Comparison of ENCODE assay signal across 1 cellular context in the genomic region with DNA sequence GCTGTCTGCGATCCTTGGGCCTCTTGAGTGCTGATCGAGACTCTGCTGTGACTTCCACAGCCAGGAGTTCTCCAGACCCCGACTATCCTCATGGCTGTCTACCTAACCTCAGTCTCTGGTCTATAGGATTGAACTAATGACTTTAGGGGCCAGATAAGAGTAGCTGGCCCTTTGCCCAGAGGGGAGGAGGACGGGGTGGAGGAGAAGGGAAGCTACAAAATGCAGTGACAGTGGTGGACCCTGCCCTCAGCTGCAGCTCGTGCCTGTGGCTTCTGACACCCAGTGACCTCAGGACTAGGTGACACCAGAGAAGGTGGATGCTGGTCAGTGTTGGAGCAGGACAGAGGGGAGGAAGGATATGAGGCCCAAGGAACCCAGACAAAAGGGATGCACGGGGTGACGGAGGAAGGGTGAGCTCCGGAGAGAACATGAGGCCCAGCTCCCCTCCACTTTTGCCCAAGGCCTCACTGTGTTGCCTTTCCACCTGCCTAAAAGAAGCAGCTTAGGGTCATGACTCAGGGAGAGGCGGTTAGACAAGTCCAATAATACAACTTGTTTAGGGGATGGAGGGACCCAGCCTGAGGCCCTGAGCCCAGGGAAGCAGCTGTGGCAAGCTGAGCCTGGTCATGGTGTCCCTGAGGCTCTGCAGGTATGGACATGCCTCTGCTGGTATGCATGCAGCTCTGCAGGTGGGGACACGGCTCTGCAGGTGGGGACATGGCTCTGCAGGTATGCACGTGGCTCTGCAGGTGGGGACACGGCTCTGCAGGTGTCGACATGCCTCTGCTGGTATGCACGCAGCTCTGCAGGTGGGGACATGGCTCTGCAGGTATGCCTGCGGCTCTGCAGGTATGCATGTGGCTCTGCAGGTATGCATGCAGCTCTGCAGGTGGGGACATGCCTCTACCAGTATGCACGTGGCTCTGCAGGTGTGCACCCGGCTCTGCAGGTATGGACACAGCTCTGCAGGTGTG.
TF ChIP-seq lines count a peak whose summit lies in the region.

No MANE protein-coding gene starts in this region.

TF ChIP-seq in HepG2, 621 proteins besides CTCF, POLR2A, EP300 and RAD21 (continued from another document and continues in another):
- TF ChIP-seq, protein P1, sequence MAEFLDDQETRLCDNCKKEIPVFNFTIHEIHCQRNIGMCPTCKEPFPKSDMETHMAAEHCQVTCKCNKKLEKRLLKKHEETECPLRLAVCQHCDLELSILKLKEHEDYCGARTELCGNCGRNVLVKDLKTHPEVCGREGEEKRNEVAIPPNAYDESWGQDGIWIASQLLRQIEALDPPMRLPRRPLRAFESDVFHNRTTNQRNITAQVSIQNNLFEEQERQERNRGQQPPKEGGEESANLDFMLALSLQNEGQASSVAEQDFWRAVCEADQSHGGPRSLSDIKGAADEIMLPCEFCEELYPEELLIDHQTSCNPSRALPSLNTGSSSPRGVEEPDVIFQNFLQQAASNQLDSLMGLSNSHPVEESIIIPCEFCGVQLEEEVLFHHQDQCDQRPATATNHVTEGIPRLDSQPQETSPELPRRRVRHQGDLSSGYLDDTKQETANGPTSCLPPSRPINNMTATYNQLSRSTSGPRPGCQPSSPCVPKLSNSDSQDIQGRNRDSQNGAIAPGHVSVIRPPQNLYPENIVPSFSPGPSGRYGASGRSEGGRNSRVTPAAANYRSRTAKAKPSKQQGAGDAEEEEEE (CRISPR knock-in tag; IDR thresholded peaks at IDR 0.05; ENCODE audit: borderline replicate concordance): no peak
- TF ChIP-seq ZNF367 (CRISPR knock-in tag; IDR thresholded peaks at IDR 0.05; ENCODE audit: borderline replicate concordance) (no peak), TEAD2 (CRISPR knock-in tag; IDR thresholded peaks at IDR 0.05) (no peak), ZNF660 (CRISPR knock-in tag; IDR thresholded peaks at IDR 0.05; ENCODE audit: borderline replicate concordance, low read depth) (no peak), NFE2L2 (IDR thresholded peaks at IDR 0.05; ENCODE audit: low read length) (no peak), CBX2 (IDR thresholded peaks at IDR 0.05; ENCODE audit: low read depth, low read length) (no peak), CBX2 (CRISPR knock-in tag; IDR thresholded peaks at IDR 0.05; ENCODE audit: low read depth) (no peak), ZNF180 (CRISPR knock-in tag; IDR thresholded peaks at IDR 0.05; ENCODE audit: borderline replicate concordance, low read depth) (no peak), ZNF784 (CRISPR knock-in tag; IDR thresholded peaks at IDR 0.05; ENCODE audit: borderline replicate concordance) (no peak; the same call in 1 of the 2 replicates), CENPBD1 (CRISPR knock-in tag; IDR thresholded peaks at IDR 0.05; ENCODE audit: borderline replicate concordance, low read depth) (no peak), MTA3 (CRISPR knock-in tag; IDR thresholded peaks at IDR 0.05) (no peak), ATF1 (CRISPR knock-in tag; IDR thresholded peaks at IDR 0.05) (no peak), ZFP36L2 (CRISPR knock-in tag; IDR thresholded peaks at IDR 0.05) (no peak), MEIS2 (CRISPR knock-in tag; IDR thresholded peaks at IDR 0.05) (peak; percentile 63; the same call in 1 of the 2 replicates), TBP (CRISPR knock-in tag; IDR thresholded peaks at IDR 0.05) (no peak), ZNF232 (CRISPR knock-in tag; IDR thresholded peaks at IDR 0.05; ENCODE audit: borderline replicate concordance) (no peak), ZNF652 (CRISPR knock-in tag; IDR thresholded peaks at IDR 0.05; ENCODE audit: borderline replicate concordance, low read depth) (no peak), IRF1 (CRISPR knock-in tag; IDR thresholded peaks at IDR 0.05; ENCODE audit: low read depth) (no peak), ARID4A (CRISPR knock-in tag; IDR thresholded peaks at IDR 0.05; ENCODE audit: borderline replicate concordance) (peak; percentile 71; the same call in 1 of the 2 replicates), ZKSCAN1 (IDR thresholded peaks at IDR 0.05; ENCODE audit: low read length) (no peak), ZNF143 (CRISPR knock-in tag; IDR thresholded peaks at IDR 0.05) (no peak), MATR3 (CRISPR knock-in tag; IDR thresholded peaks at IDR 0.05) (no peak), TEF (CRISPR knock-in tag; IDR thresholded peaks at IDR 0.05) (no peak), ZBTB20 (CRISPR knock-in tag; IDR thresholded peaks at IDR 0.05; ENCODE audit: borderline replicate concordance, low read depth) (peak; percentile 80; the same call in 1 of the 2 replicates), BCL6 (CRISPR knock-in tag; IDR thresholded peaks at IDR 0.05) (no peak), EHMT2 (IDR thresholded peaks at IDR 0.05; ENCODE audit: borderline replicate concordance, low read depth, low read length) (no peak), NCOR1 (IDR thresholded peaks at IDR 0.05; ENCODE audit: borderline replicate concordance, low read length) (peak; percentile 75; the same call in 1 of the 2 replicates), ZNF24 (IDR thresholded peaks at IDR 0.05) (peak; percentile 74; the same call in 1 of the 2 replicates), THAP9 (CRISPR knock-in tag; IDR thresholded peaks at IDR 0.05; ENCODE audit: borderline replicate concordance) (no peak; the same call in 1 of the 2 replicates), MEF2D (CRISPR knock-in tag; IDR thresholded peaks at IDR 0.05) (peak; percentile 66), EED (CRISPR knock-in tag; IDR thresholded peaks at IDR 0.05) (no peak), E2F5 (CRISPR knock-in tag; conservative IDR thresholded peaks at IDR 0.05) (no peak), ZNF33B (CRISPR knock-in tag; IDR thresholded peaks at IDR 0.05) (no peak), ZNF138 (CRISPR knock-in tag; IDR thresholded peaks at IDR 0.05; ENCODE audit: low read depth) (no peak)
